In genomic region chr6:136762022-136762975, GRCh38 we compare ENCODE assay signal across 1 cellular context.
TF ChIP-seq lines count a peak whose summit lies in the region.

No MANE protein-coding gene starts in this region.

TF ChIP-seq in GM12878, 131 proteins besides CTCF, POLR2A, EP300 and RAD21 (continued from another document):
- TF ChIP-seq RELB (IDR thresholded peaks at IDR 0.05; ENCODE audit: low read depth): peak; percentile 21; the same call in 1 of the 2 replicates
- no peak for TF ChIP-seq CBX5 (IDR thresholded peaks at IDR 0.05; ENCODE audit: low read depth)
- TF ChIP-seq ATF2 (IDR thresholded peaks at IDR 0.05; ENCODE audit: low read length): peak; percentile 11; the same call in 1 of the 2 replicates
- no peak for TF ChIP-seq E2F8 (IDR thresholded peaks at IDR 0.05; ENCODE audit: low read depth, partially characterized antibody)
- TF ChIP-seq NFXL1 (IDR thresholded peaks at IDR 0.05; ENCODE audit: borderline replicate concordance): no peak
- TF ChIP-seq POLR2AphosphoS5 (IDR thresholded peaks at IDR 0.05; ENCODE audit: low read length): peak; percentile 67; the same call in 1 of the 2 replicates
- TF ChIP-seq SMAD1 (IDR thresholded peaks at IDR 0.05; ENCODE audit: low read depth, partially characterized antibody): no peak
